11 cellular contexts compared by ENCODE assay signal in the genomic region with DNA sequence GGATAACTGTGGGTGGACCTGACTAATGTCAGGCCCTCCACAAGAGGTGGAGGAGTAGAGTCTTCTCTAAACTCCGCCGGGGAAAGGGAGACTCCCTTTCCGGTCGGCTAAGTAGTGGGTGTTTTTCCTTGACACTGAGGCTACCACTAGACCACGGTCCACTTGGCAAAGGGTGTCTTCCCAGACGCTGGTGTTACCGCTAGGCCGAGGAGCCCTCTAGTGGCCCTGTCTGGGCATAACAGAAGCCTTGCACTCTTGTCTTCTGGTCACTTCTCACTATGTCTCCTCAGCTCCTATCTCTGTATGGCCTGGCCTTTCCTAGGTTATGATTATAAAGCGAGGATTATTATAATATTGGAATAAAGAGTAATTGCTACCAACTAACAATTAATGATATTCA. TPM values are rescaled to one million over a fixed set of nuclear protein-coding genes. Genes with fewer than 3 reads are reported as not detected.
A peak's percentile ranks its signal among the peaks of the same experiment; 100 is the strongest.
DNase-seq lines count a peak whose midpoint lies in the region; ATAC-seq and TF ChIP-seq lines count a peak whose summit lies in the region.
"Not testable (repeated sequence)": the region's sequence is repeated elsewhere in the genome, so short reads cannot be mapped to it uniquely, and the experiment has no call there.
"Had no signal": no experiment of that assay in that cellular context is flagged by ENCODE, and none has a peak within 500 bp of the region (broad histone marks: within the 10 kb centered on the region; RNA-seq: fewer than 3 reads in every experiment).

No MANE protein-coding gene starts in this region.

- H3K9me3 ChIP-seq in H9 (ENCODE audit: control insufficient read depth, low read depth, low read length): peaks cover 68% of the 10 kb centered on the region
- H3K9me3 ChIP-seq in SJCRH30 (replicated peaks); esophagus squamous epithelium; right lobe of liver: not testable (repeated sequence)

- not testable (repeated sequence) for H2BK5ac ChIP-seq in H9 (ENCODE audit: insufficient read length, low read length)

- not testable (repeated sequence) for H3T11ph ChIP-seq in H9 (ENCODE audit: low read length)

- H4K91ac ChIP-seq in H9 (ENCODE audit: insufficient read length, low read depth, low read length): not testable (repeated sequence)

- intact Hi-C loops in activated naive CD4-positive, alpha-beta T cell treated with anti-CD3 and anti-CD28 coated beads for 36 hours (cut with micrococcal nuclease); esophagus squamous epithelium (cut with DNase I); right lobe of liver (cut with DNase I): not testable (repeated sequence)

- ATAC-seq in right lobe of liver: not testable (repeated sequence)

- H4K8ac ChIP-seq in H9 (replicated peaks; ENCODE audit: insufficient read length, low read depth, low read length): not testable (repeated sequence)

- H2AK5ac ChIP-seq in H9 (ENCODE audit: insufficient read length, low read length): not testable (repeated sequence)

- peaks cover 11 to 31% (median 11%) of the 10 kb centered on the region in 3 experiments; a peak in 6 of 7 replicates for H3K36me3 Mint-ChIP-seq in H9 (ENCODE audit: insufficient read depth in 1 of 3, low read depth in 3 of 3)
- not testable (repeated sequence) for H3K36me3 Mint-ChIP-seq in activated naive CD4-positive, alpha-beta T cell treated with anti-CD3 and anti-CD28 coated beads for 36 hours (ENCODE audit: low read depth)

- H3K9me3 Mint-ChIP-seq in H9: peaks cover 85 to 99% of the 10 kb centered on the region in 2 experiments
- not testable (repeated sequence) for H3K9me3 Mint-ChIP-seq in activated naive CD4-positive, alpha-beta T cell treated with anti-CD3 and anti-CD28 coated beads for 36 hours

- not testable (repeated sequence) for H2AFZ ChIP-seq in H9 (ENCODE audit: low read length)

- not testable (repeated sequence) for H3K27ac Mint-ChIP-seq in H9; activated naive CD4-positive, alpha-beta T cell treated with anti-CD3 and anti-CD28 coated beads for 36 hours

- not testable (repeated sequence) for H3K4me3 ChIP-seq in SJCRH30, esophagus squamous epithelium, right lobe of liver

- DNase-seq in COLO668 (lab: John Stamatoyannopoulos, UW; ENCODE audit: unreplicated experiment) (peak; percentile 37), NCI-H1105 treated with DMSO at 0.1 percent for 48 hours (lab: John Stamatoyannopoulos, UW) (peak; percentile 35), SJCRH30 (peak; percentile 34 to 61), right lobe of liver (peak in 1 of 3 donors; percentile 30), stromal cell of bone marrow (ENCODE audit: low read depth) (peak; percentile 47)
- not testable (repeated sequence) for DNase-seq in H9; esophagus squamous epithelium (lab: John Stamatoyannopoulos, UW)
- DNase-seq in activated naive CD4-positive, alpha-beta T cell treated with anti-CD3 and anti-CD28 coated beads for 36 hours: peak; percentile 47

- CTCF ChIA-PET in activated naive CD4-positive, alpha-beta T cell treated with anti-CD3 and anti-CD28 coated beads for 36 hours (lab: Charles Lee): interaction anchor here (0.6 kb wide), 1 partner anchor 138 kb away, joined by 3 read pairs; no protein-coding TSS in a partner anchor

- not testable (repeated sequence) for H3K27ac ChIP-seq in H9 (ENCODE audit: insufficient read length, low read depth, low read length); SJCRH30; esophagus squamous epithelium; right lobe of liver

- H3K27me3 ChIP-seq in H9 (ENCODE audit: insufficient read depth, low read length); SJCRH30; esophagus squamous epithelium; right lobe of liver: not testable (repeated sequence)

- not testable (repeated sequence) for H3K4me1 Mint-ChIP-seq in H9; activated naive CD4-positive, alpha-beta T cell treated with anti-CD3 and anti-CD28 coated beads for 36 hours (ENCODE audit: low read depth)

- TF ChIP-seq POLR2A in esophagus squamous epithelium (IDR thresholded peaks at IDR 0.05); right lobe of liver (IDR thresholded peaks at IDR 0.05): not testable (repeated sequence)

- not testable (repeated sequence) for H3K36me3 ChIP-seq in SJCRH30, esophagus squamous epithelium, right lobe of liver

- H3K23me2 ChIP-seq in H9 (ENCODE audit: insufficient read length, low read depth, low read length, poor library complexity, severe bottlenecking): not testable (repeated sequence)

- WGBS in H9 (ENCODE audit: extremely low coverage, insufficient read length, low lambda C conversion rate): no CpG with 5 or more reads among the region's 9 CpGs
- WGBS in esophagus squamous epithelium, 2 donors: 31 to 38% methylated on average over 9 of the region's 9 CpGs
- 27% methylated on average over 9 of the region's 9 CpGs for WGBS in right lobe of liver (ENCODE audit: insufficient coverage, low coverage, low lambda C conversion rate, missing lambda C conversion rate)

- H3K79me1 ChIP-seq in H9 (ENCODE audit: insufficient read depth, low read depth, low read length, poor library complexity, severe bottlenecking): not testable (repeated sequence)

- H2BK12ac ChIP-seq in H9 (ENCODE audit: insufficient read length, low read depth, low read length): not testable (repeated sequence)

- H3K79me2 ChIP-seq in H9 (ENCODE audit: insufficient read depth, low read length): not testable (repeated sequence)

- not testable (repeated sequence) for H3K23ac ChIP-seq in H9 (ENCODE audit: insufficient read length, low read depth, low read length)

- not testable (repeated sequence) for H3K4ac ChIP-seq in H9 (ENCODE audit: low read depth, low read length)

- H3K4me1 ChIP-seq in H9 (ENCODE audit: insufficient read depth, low read length); SJCRH30; esophagus squamous epithelium; right lobe of liver: not testable (repeated sequence)

- H3K18ac ChIP-seq in H9 (ENCODE audit: insufficient read length, low read depth, low read length): not testable (repeated sequence)

- not testable (repeated sequence) for H3K27me3 Mint-ChIP-seq in H9 (ENCODE audit: low read depth)
- peaks cover 10% of the 10 kb centered on the region for H3K27me3 Mint-ChIP-seq in activated naive CD4-positive, alpha-beta T cell treated with anti-CD3 and anti-CD28 coated beads for 36 hours (ENCODE audit: low read depth)

- not testable (repeated sequence) for H4K5ac ChIP-seq in H9 (ENCODE audit: insufficient read length, low read depth, low read length)

- TF ChIP-seq CTCF in H9 (conservative IDR thresholded peaks at IDR 0.05): peak; percentile 44
- peak in 5 of 6 experiments; percentile 38 to 80 (median 40) for TF ChIP-seq CTCF in esophagus squamous epithelium (IDR thresholded peaks at IDR 0.05)
- TF ChIP-seq CTCF in right lobe of liver (IDR thresholded peaks at IDR 0.05): peak in 3 of 4 donors; percentile 11 to 56 (median 29)

- not testable (repeated sequence) for H4K20me1 ChIP-seq in H9 (ENCODE audit: control insufficient read depth, insufficient read depth, insufficient read length)

- not testable (repeated sequence) for H3K4me3 Mint-ChIP-seq in H9; activated naive CD4-positive, alpha-beta T cell treated with anti-CD3 and anti-CD28 coated beads for 36 hours

- H3K9ac ChIP-seq in H9 (ENCODE audit: extremely low read depth, insufficient read length, low read length): not testable (repeated sequence)

- not testable (repeated sequence) for H2BK15ac ChIP-seq in H9 (ENCODE audit: low read depth, low read length)

- not testable (repeated sequence) for H3K56ac ChIP-seq in H9 (ENCODE audit: insufficient read length, low read depth, low read length)

- H3K4me2 ChIP-seq in H9 (ENCODE audit: insufficient read depth, insufficient read length, low read length): not testable (repeated sequence)

- not testable (repeated sequence) for H3K14ac ChIP-seq in H9 (ENCODE audit: insufficient read depth, low read length)

- H2BK20ac ChIP-seq in H9 (ENCODE audit: low read depth, low read length, poor library complexity, severe bottlenecking): not testable (repeated sequence)

- H2BK120ac ChIP-seq in H9 (ENCODE audit: low read depth, low read length, poor library complexity, severe bottlenecking): not testable (repeated sequence)

RNA-seq across cellular contexts. Expression of a gene that starts 5.4 kb away (rescaled TPM):
- total RNA-seq in H9 (2021): not detected in 2 replicates
- total RNA-seq in SJCRH30 (2014; rRNA removed; shearing (Covaris generic)): not detected in 2 replicates
- total RNA-seq in activated naive CD4-positive, alpha-beta T cell treated with anti-CD3 and anti-CD28 coated beads for 36 hours: not detected
- not detected for total RNA-seq in esophagus squamous epithelium
- not detected for total RNA-seq in right lobe of liver
- total RNA-seq: frontal cortex, NCI-H460, tibial nerve had no signal

RNA-seq across cellular contexts. Expression of a gene that starts 13.9 kb away (rescaled TPM):
- total RNA-seq in H9 (2021) (not detected in 2 replicates), esophagus squamous epithelium (not detected), right lobe of liver (not detected)
- total RNA-seq in SJCRH30 (2014; rRNA removed; shearing (Covaris generic)): not detected in 2 replicates
- total RNA-seq in activated naive CD4-positive, alpha-beta T cell treated with anti-CD3 and anti-CD28 coated beads for 36 hours: not detected
- total RNA-seq: frontal cortex, NCI-H460, tibial nerve had no signal

RNA-seq across cellular contexts. Expression of a gene that starts 43.6 kb away (rescaled TPM):
- total RNA-seq in H9 (2021) (not detected in 2 replicates), esophagus squamous epithelium (not detected), right lobe of liver (not detected)
- not detected in 2 replicates for total RNA-seq in SJCRH30 (2014; rRNA removed; shearing (Covaris generic))
- not detected for total RNA-seq in activated naive CD4-positive, alpha-beta T cell treated with anti-CD3 and anti-CD28 coated beads for 36 hours
- total RNA-seq: frontal cortex, NCI-H460, tibial nerve had no signal
